Comparison of ENCODE assay signal across 22 cellular contexts in the genomic region with DNA sequence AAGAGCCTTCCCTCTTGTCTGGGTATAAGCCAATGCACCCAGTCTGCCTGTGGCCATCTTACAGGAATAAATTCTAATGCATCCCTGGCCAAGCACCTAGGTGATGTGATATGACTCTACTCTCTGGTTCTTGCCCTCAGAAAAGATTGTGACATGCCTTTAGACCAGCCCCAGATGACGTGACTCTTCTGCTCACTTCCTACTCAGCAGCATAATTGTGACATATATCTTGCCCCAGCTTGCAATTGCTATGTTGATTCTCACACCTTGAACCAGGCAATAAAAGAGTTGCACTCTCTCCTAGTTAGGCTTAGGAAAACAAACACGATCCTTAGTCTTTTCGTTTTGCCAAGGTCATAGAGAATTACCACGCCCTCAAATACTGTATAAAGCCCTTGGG. TPM values are rescaled to one million over a fixed set of nuclear protein-coding genes. Genes with fewer than 3 reads are reported as not detected.
DNase-seq lines count a peak whose midpoint lies in the region; ATAC-seq, FAIRE-seq and TF ChIP-seq lines count a peak whose summit lies in the region.
"Had no signal": no experiment of that assay in that cellular context is flagged by ENCODE, and none has a peak within 500 bp of the region (broad histone marks: within the 10 kb centered on the region; RNA-seq: fewer than 3 reads in every experiment).

No MANE protein-coding gene starts in this region.

- TF ChIP-seq POLR2A in HepG2 (IDR thresholded peaks at IDR 0.05; ENCODE audit: insufficient read depth in 1 of 2, low read depth in 2 of 2, low read length in 2 of 2): no peak
- TF ChIP-seq POLR2A in right lobe of liver (IDR thresholded peaks at IDR 0.05): no peak

- no peak overlapping the region for H2BK12ac ChIP-seq in mesenchymal stem cell (ENCODE audit: low read length in 2 of 2)

- DNase-seq in HepG2 (ENCODE audit: low spot score) (no peak), right lobe of liver (no peak), epithelial cell of prostate (ENCODE audit: low read depth, low spot score) (peak; percentile 54), mucosa of descending colon (peak in 1 of 3 donors; percentile 57), DMS79 treated with DMSO at 0.1 percent for 48 hours (lab: John Stamatoyannopoulos, UW) (no peak), NCI-H1436 (lab: John Stamatoyannopoulos, UW) (no peak), mesenchymal stem cell (no peak)
- DNase-seq: 8988T; C1 segment of cervical spinal cord; Calu3; CD4-positive, alpha-beta memory T cell; COR-L47; DMS53; DND-41; GM23248; H7; HCEC 1CT had no signal

- H3K4me3 ChIP-seq in HepG2 (replicated peaks in 1 of 3; ENCODE audit: insufficient read depth in 1 of 3, low read depth in 2 of 3, low read length in 3 of 3) (no peak overlapping the region), right lobe of liver (no peak overlapping the region), mucosa of descending colon (no peak overlapping the region), mesenchymal stem cell (ENCODE audit: insufficient read depth in 1 of 2, low read depth in 1 of 2, low read length in 2 of 2) (no peak overlapping the region)
- H3K4me3 ChIP-seq: A549, GM23248 had no signal

- POLR2A ChIA-PET in HepG2 (lab: Yijun Ruan, JAX): no interaction called here

- no peak overlapping the region for H4K91ac ChIP-seq in mesenchymal stem cell (ENCODE audit: low read length)

- H3K9ac ChIP-seq in HepG2 (ENCODE audit: insufficient read depth, low read depth, low read length): no peak overlapping the region
- no peak overlapping the region for H3K9ac ChIP-seq in mesenchymal stem cell (ENCODE audit: low read length)
- H3K9ac ChIP-seq: GM23248 had no signal

- CTCF ChIA-PET in HepG2 (lab: Yijun Ruan, JAX; ENCODE audit: low intra/inter-chr PET ratio, low total read pairs): no interaction called here

- TF ChIP-seq CTCF in HepG2 (CRISPR knock-in tag; IDR thresholded peaks at IDR 0.05) (no peak), right lobe of liver (IDR thresholded peaks at IDR 0.05) (no peak), mucosa of descending colon (IDR thresholded peaks at IDR 0.05) (no peak)

- in situ Hi-C loops in HepG2 (cut with HindIII; ENCODE audit: extremely low pct_ligation_motif_present, low pct_unique_long_range_greater_than_20kb): no loop called here

- WGBS in HepG2 (ENCODE audit: low lambda C conversion rate): 0% methylated on average over 4 of the region's 4 CpGs
- 45% methylated on average over 3 of the region's 4 CpGs for WGBS in right lobe of liver (ENCODE audit: insufficient coverage, low coverage, low lambda C conversion rate, missing lambda C conversion rate)
- WGBS in mesenchymal stem cell: 70% methylated on average over 4 of the region's 4 CpGs

- H3K4me1 ChIP-seq in HepG2 (ENCODE audit: insufficient read depth, low read length): no peaks in the 10 kb centered on the region
- peaks cover 0 to 2% (median 0%) of the 10 kb centered on the region in 4 donors for H3K4me1 ChIP-seq in right lobe of liver
- no peaks in the 10 kb centered on the region for H3K4me1 ChIP-seq in mucosa of descending colon (ENCODE audit: low read depth)
- no peaks in the 10 kb centered on the region for H3K4me1 ChIP-seq in mesenchymal stem cell (ENCODE audit: control insufficient read depth, insufficient read depth, low read depth, low read length)
- H3K4me1 ChIP-seq: A549 had no signal

- H3K9me3 ChIP-seq in HepG2 (ENCODE audit: low read length) (peaks cover 99% of the 10 kb centered on the region), right lobe of liver (no peaks in the 10 kb centered on the region), mucosa of descending colon (peaks cover 23% of the 10 kb centered on the region), mesenchymal stem cell (ENCODE audit: control insufficient read depth, low read length) (peaks cover 59% of the 10 kb centered on the region)

- H3K27me3 ChIP-seq in HepG2 (ENCODE audit: control insufficient read depth in 1 of 2, insufficient read depth in 2 of 2, low read length in 2 of 2) (no peaks in the 10 kb centered on the region), right lobe of liver (no peaks in the 10 kb centered on the region), mesenchymal stem cell (ENCODE audit: control insufficient read depth in 1 of 2, insufficient read depth in 1 of 2, low read length in 2 of 2) (no peaks in the 10 kb centered on the region)

- H3K14ac ChIP-seq in mesenchymal stem cell (ENCODE audit: low read length in 2 of 2): no peak overlapping the region

- H3K36me3 ChIP-seq in HepG2 (replicated peaks in 1 of 2; ENCODE audit: control insufficient read depth in 1 of 2, insufficient read depth in 2 of 2, low read length in 2 of 2) (no peaks in the 10 kb centered on the region), right lobe of liver (no peaks in the 10 kb centered on the region), mucosa of descending colon (ENCODE audit: low read depth) (no peaks in the 10 kb centered on the region), mesenchymal stem cell (ENCODE audit: control insufficient read depth in 1 of 2, insufficient read depth in 2 of 2, low read depth in 1 of 2, low read length in 2 of 2) (no peaks in the 10 kb centered on the region)

- no peaks in the 10 kb centered on the region for H3K79me1 ChIP-seq in mesenchymal stem cell (replicated peaks; ENCODE audit: low read length, poor library complexity, severe bottlenecking)

- H3K4ac ChIP-seq in mesenchymal stem cell (ENCODE audit: low read depth in 1 of 2, low read length in 2 of 2): no peak overlapping the region

- H2BK5ac ChIP-seq in mesenchymal stem cell (ENCODE audit: low read depth, low read length, poor library complexity, severe bottlenecking): no peak overlapping the region

- no peak overlapping the region for H2BK120ac ChIP-seq in mesenchymal stem cell (ENCODE audit: low read depth, low read length)

- no peaks in the 10 kb centered on the region for H3K79me2 ChIP-seq in HepG2 (ENCODE audit: insufficient read depth, low read length)

- H2AFZ ChIP-seq in HepG2 (ENCODE audit: low read length) (no peak overlapping the region), mesenchymal stem cell (ENCODE audit: low read depth, low read length) (no peak overlapping the region)
- H2AFZ ChIP-seq: GM23248 had no signal

- no peak for ATAC-seq in HepG2
- no peak for ATAC-seq in right lobe of liver
- peak; percentile 33 for ATAC-seq in mucosa of descending colon
- ATAC-seq: A549 had no signal

- H3K27ac ChIP-seq in HepG2 (ENCODE audit: extremely low read length, insufficient read depth, low read length): no peak overlapping the region
- no peak overlapping the region for H3K27ac ChIP-seq in right lobe of liver
- H3K27ac ChIP-seq in epithelial cell of prostate: peak overlapping the region; percentile 26
- H3K27ac ChIP-seq in mesenchymal stem cell (ENCODE audit: low read length, poor library complexity, severe bottlenecking): no peak overlapping the region
- H3K27ac ChIP-seq: A549, GM23248 had no signal

- H3K23ac ChIP-seq in mesenchymal stem cell (ENCODE audit: low read length in 2 of 2): no peak overlapping the region

- TF ChIP-seq RAD21 in HepG2 (CRISPR knock-in tag; IDR thresholded peaks at IDR 0.05): no peak

- H3K4me2 ChIP-seq in HepG2 (ENCODE audit: low read depth, low read length) (no peak overlapping the region), mesenchymal stem cell (ENCODE audit: low read length, poor library complexity, severe bottlenecking) (no peak overlapping the region)
- H3K4me2 ChIP-seq: A549 had no signal

- no peak for FAIRE-seq in HepG2 (lab: Jason Lieb, UNC)
- FAIRE-seq: A549, G401.6, GM12892, GM19239, H1 had no signal

- intact Hi-C loops in HepG2 (cut with micrococcal nuclease; ENCODE audit: unreplicated experiment) (no loop called here), right lobe of liver (cut with DNase I) (no loop called here), mucosa of descending colon (cut with DNase I, micrococcal nuclease) (no loop called here)

- no peak overlapping the region for H2BK15ac ChIP-seq in mesenchymal stem cell (ENCODE audit: low read depth, poor library complexity, severe bottlenecking)

- no peaks in the 10 kb centered on the region for H4K20me1 ChIP-seq in HepG2 (ENCODE audit: insufficient read depth, low read length)

- no peak overlapping the region for H4K8ac ChIP-seq in mesenchymal stem cell (ENCODE audit: low read length)

- TF ChIP-seq EP300 in HepG2 (IDR thresholded peaks at IDR 0.05; ENCODE audit: low read depth in 2 of 2, low read length in 2 of 2): no peak
- TF ChIP-seq EP300 in HepG2 (CRISPR knock-in tag; IDR thresholded peaks at IDR 0.05; ENCODE audit: borderline replicate concordance): no peak

- H3K18ac ChIP-seq in mesenchymal stem cell (ENCODE audit: low read depth in 1 of 2, low read length in 2 of 2): no peak overlapping the region

- no TSS peak for BruUV-seq in HepG2 (replicated peaks; lab: Mats Ljungman, UMichigan)

- H2AK5ac ChIP-seq in mesenchymal stem cell (ENCODE audit: low read length, severe bottlenecking): no peak overlapping the region

TF ChIP-seq in HepG2, 621 proteins besides CTCF, POLR2A, EP300 and RAD21 (continues in another document):
- no peak for TF ChIP-seq MLLT10 (CRISPR knock-in tag; IDR thresholded peaks at IDR 0.05)

RNA-seq across cellular contexts. Expression of a gene that starts 13.3 kb away (rescaled TPM):
- total RNA-seq in HepG2 (2016; rRNA removed; fragmentation: Illumina TruSeq; extraction: Trizol) (not detected in 2 replicates), right lobe of liver (1 to 10 TPM in 4 of 6 experiments, under 1 TPM in 2; 0.73 to 4.1 (median 1.9) TPM), mucosa of descending colon (1 to 10 TPM; 1.7 to 8.5 (median 1.9) TPM)
- total RNA-seq in HepG2 (2016; cell fraction: cytosol; rRNA removed; fragmentation: Illumina TruSeq; extraction: Trizol; ENCODE audit: low read depth): not detected in 2 replicates
- total RNA-seq in HepG2 (2016; cell fraction: insoluble cytoplasmic fraction; rRNA removed; fragmentation: Illumina TruSeq; extraction: Trizol): not detected in 2 replicates
- total RNA-seq in HepG2 (2016; cell fraction: membrane; rRNA removed; fragmentation: Illumina TruSeq; extraction: Trizol): not detected in 2 replicates
- not detected in 2 replicates for total RNA-seq in HepG2 (2016; cell fraction: nucleus; rRNA removed; fragmentation: Illumina TruSeq; extraction: Trizol)
- polyA plus RNA-seq in HepG2 (2011; rRNA removed): not detected in 2 replicates
- polyA plus RNA-seq in HepG2 (2011; cell fraction: cytosol; rRNA removed): not detected in 2 replicates
- polyA plus RNA-seq in HepG2 (2011; cell fraction: nucleus; rRNA removed): not detected in 2 replicates
- not detected in 2 replicates for polyA plus RNA-seq in HepG2 (2012)
- not detected in 2 replicates for polyA plus RNA-seq in HepG2 (2016; cell fraction: cytosol; fragmentation: Illumina TruSeq; extraction: Trizol; ENCODE audit: low read depth)
- polyA plus RNA-seq in HepG2 (2016; cell fraction: insoluble cytoplasmic fraction; fragmentation: Illumina TruSeq; extraction: Trizol; ENCODE audit: low read depth): not detected in 2 replicates
- polyA plus RNA-seq in HepG2 (2016; cell fraction: membrane; fragmentation: Illumina TruSeq; extraction: Trizol; ENCODE audit: low read depth): not detected in 2 replicates
- polyA plus RNA-seq in HepG2 (2016; cell fraction: nucleus; fragmentation: Illumina TruSeq; extraction: Trizol; ENCODE audit: insufficient read depth, low read depth): not detected in 2 replicates
- not detected in 2 replicates for polyA minus RNA-seq in HepG2 (2011; rRNA and poly(A)+ RNA removed; ENCODE audit: low replicate concordance)
- polyA minus RNA-seq in HepG2 (2011; cell fraction: cytosol; rRNA and poly(A)+ RNA removed): not detected in 2 replicates
- not detected in 2 replicates for polyA minus RNA-seq in HepG2 (2011; cell fraction: nucleus; rRNA and poly(A)+ RNA removed)
- polyA plus RNA-seq in mesenchymal stem cell (2013, experiment 1 of 2): 0.43 TPM
- 0.40 TPM for polyA plus RNA-seq in mesenchymal stem cell (2013, experiment 2 of 2)
- total RNA-seq: H1, H7 had no signal
- polyA plus RNA-seq: H1 had no signal
